18 cellular contexts compared by ENCODE assay signal in genomic region chr4:15368906-15369305, GRCh38. TPM values are rescaled to one million over a fixed set of nuclear protein-coding genes. Genes with fewer than 3 reads are reported as not detected.
DNase-seq lines count a peak whose midpoint lies in the region; ATAC-seq and TF ChIP-seq lines count a peak whose summit lies in the region.
"Had no signal": no experiment of that assay in that cellular context is flagged by ENCODE, and none has a peak within 500 bp of the region (broad histone marks: within the 10 kb centered on the region; RNA-seq: fewer than 3 reads in every experiment).

No MANE protein-coding gene starts in this region.

- no peak overlapping the region for H3K4me3 Mint-ChIP-seq in stimulated activated memory B cell treated with anti-CD40 and anti-IgM and Interleukin-4, amounts not matched to agents 10 μg/mL and 1 μg/mL and 100 μg/mL, for 72 hours
- H3K4me3 Mint-ChIP-seq: activated T-cell treated with anti-CD3 and anti-CD28 coated beads, Interleukin-2, amount 50 U/mL, for 24 hours; IgD-negative memory B cell; stimulated activated naive B cell treated with anti-CD40 and anti-IgM and Interleukin-4, amounts not matched to agents 10 μg/mL and 1 μg/mL and 100 μg/mL, for 72 hours had no signal

- no peak overlapping the region for H3K27ac ChIP-seq in gastroesophageal sphincter

- H3K36me3 ChIP-seq in gastroesophageal sphincter: no peaks in the 10 kb centered on the region

- H3K27ac Mint-ChIP-seq in stimulated activated memory B cell treated with anti-CD40 and anti-IgM and Interleukin-4, amounts not matched to agents 10 μg/mL and 1 μg/mL and 100 μg/mL, for 72 hours: no peak overlapping the region
- H3K27ac Mint-ChIP-seq: activated T-cell treated with anti-CD3 and anti-CD28 coated beads, Interleukin-2, amount 50 U/mL, for 24 hours; IgD-negative memory B cell; naive thymus-derived CD4-positive, alpha-beta T cell; stimulated activated naive B cell treated with anti-CD40 and anti-IgM and Interleukin-4, amounts not matched to agents 10 μg/mL and 1 μg/mL and 100 μg/mL, for 72 hours had no signal

- DNase-seq in AG08396 (ENCODE audit: low spot score): peak; percentile 18
- DNase-seq in H4 (ENCODE audit: low spot score): peak; percentile 15
- DNase-seq in fibroblast of the aortic adventitia (ENCODE audit: low read depth): peak; percentile 3
- DNase-seq in DMS79 (lab: John Stamatoyannopoulos, UW): no peak
- DNase-seq: activated T-cell treated with anti-CD3 and anti-CD28 coated beads, Interleukin-2, amount 50 U/mL, for 24 hours; aorta; naive thymus-derived CD4-positive, alpha-beta T cell; NCI-H1930; stimulated activated CD4-positive, alpha-beta T cell treated with anti-CD3 and anti-CD28 coated beads, Interleukin-4, amount 100 ng/mL, for 1 hour; stimulated activated naive B cell treated with anti-CD40 and anti-IgM and Interleukin-4, amounts not matched to agents 10 μg/mL and 1 μg/mL and 100 μg/mL, for 72 hours had no signal

- no peaks in the 10 kb centered on the region for H3K27me3 Mint-ChIP-seq in stimulated activated memory B cell treated with anti-CD40 and anti-IgM and Interleukin-4, amounts not matched to agents 10 μg/mL and 1 μg/mL and 100 μg/mL, for 72 hours
- H3K27me3 Mint-ChIP-seq: activated T-cell treated with anti-CD3 and anti-CD28 coated beads, Interleukin-2, amount 50 U/mL, for 24 hours had no signal

- H3K4me1 Mint-ChIP-seq in stimulated activated memory B cell treated with anti-CD40 and anti-IgM and Interleukin-4, amounts not matched to agents 10 μg/mL and 1 μg/mL and 100 μg/mL, for 72 hours: peaks cover 8% of the 10 kb centered on the region
- H3K4me1 Mint-ChIP-seq: IgD-negative memory B cell had no signal

- WGBS in gastroesophageal sphincter (ENCODE audit: low coverage in 1 of 2), 2 donors: 46 to 72% methylated on average over 3 of the region's 3 CpGs

- ATAC-seq in SK-N-SH treated with all-trans-retinoic acid at 6 μM for 48 hours (peak; percentile 94), HG03139 (IDR thresholded peaks at IDR 0.05; ENCODE audit: unreplicated experiment) (no peak), gastroesophageal sphincter (no peak)
- ATAC-seq in stimulated activated memory B cell treated with anti-CD40 and anti-IgM and Interleukin-4, amounts not matched to agents 10 μg/mL and 1 μg/mL and 100 μg/mL, for 72 hours: no peak
- ATAC-seq: activated CD4-positive, CD25-positive, alpha-beta regulatory T cell treated with anti-CD3 and anti-CD28 coated beads, Interleukin-2, amount 50 U/mL, for 24 hours; naive thymus-derived CD4-positive, alpha-beta T cell had no signal

- H3K9me3 Mint-ChIP-seq in stimulated activated memory B cell treated with anti-CD40 and anti-IgM and Interleukin-4, amounts not matched to agents 10 μg/mL and 1 μg/mL and 100 μg/mL, for 72 hours: no peaks in the 10 kb centered on the region
- H3K9me3 Mint-ChIP-seq: activated T-cell treated with anti-CD3 and anti-CD28 coated beads, Interleukin-2, amount 50 U/mL, for 24 hours; IgD-negative memory B cell; stimulated activated naive B cell treated with anti-CD40 and anti-IgM and Interleukin-4, amounts not matched to agents 10 μg/mL and 1 μg/mL and 100 μg/mL, for 72 hours had no signal

- TF ChIP-seq POLR2A in gastroesophageal sphincter (IDR thresholded peaks at IDR 0.05): no peak

- no peaks in the 10 kb centered on the region for H3K9me3 ChIP-seq in gastroesophageal sphincter

- peaks cover 0 to 22% (median 0%) of the 10 kb centered on the region in 3 donors for H3K4me1 ChIP-seq in gastroesophageal sphincter

- no peak overlapping the region for H3K4me3 ChIP-seq in fibroblast of the aortic adventitia (ENCODE audit: low read depth, low read length)
- H3K4me3 ChIP-seq in gastroesophageal sphincter: no peak overlapping the region

- no peaks in the 10 kb centered on the region for H3K27me3 ChIP-seq in gastroesophageal sphincter

- TF ChIP-seq CTCF in fibroblast of the aortic adventitia (IDR thresholded peaks at IDR 0.05; ENCODE audit: insufficient read depth, low read length): no peak
- no peak for TF ChIP-seq CTCF in gastroesophageal sphincter (IDR thresholded peaks at IDR 0.05)

- H3K36me3 Mint-ChIP-seq in stimulated activated memory B cell treated with anti-CD40 and anti-IgM and Interleukin-4, amounts not matched to agents 10 μg/mL and 1 μg/mL and 100 μg/mL, for 72 hours: no peaks in the 10 kb centered on the region
- H3K36me3 Mint-ChIP-seq: CD14-positive monocyte; naive thymus-derived CD4-positive, alpha-beta T cell; stimulated activated naive B cell treated with anti-CD40 and anti-IgM and Interleukin-4, amounts not matched to agents 10 μg/mL and 1 μg/mL and 100 μg/mL, for 72 hours had no signal

- TF ChIP-seq EP300 in gastroesophageal sphincter (IDR thresholded peaks at IDR 0.05): no peak

TF ChIP-seq in SK-N-SH treated with all-trans-retinoic acid at 6 μM for 48 hours, 23 proteins besides CTCF, POLR2A, EP300 and RAD21:
- no peak for TF ChIP-seq TSHZ2 (CRISPR knock-in tag; IDR thresholded peaks at IDR 0.05)
- TF ChIP-seq ZNF8 (CRISPR knock-in tag; IDR thresholded peaks at IDR 0.05): no peak
- no peak for TF ChIP-seq TOX (CRISPR knock-in tag; IDR thresholded peaks at IDR 0.05; ENCODE audit: borderline replicate concordance)
- TF ChIP-seq ZC3H10 (CRISPR knock-in tag; IDR thresholded peaks at IDR 0.05): no peak
- TF ChIP-seq BACH2 (CRISPR knock-in tag; IDR thresholded peaks at IDR 0.05; ENCODE audit: borderline replicate concordance): no peak
- no peak for TF ChIP-seq ESRRG (CRISPR knock-in tag; IDR thresholded peaks at IDR 0.05)
- TF ChIP-seq TCF4 (CRISPR knock-in tag; IDR thresholded peaks at IDR 0.05; ENCODE audit: borderline replicate concordance): no peak
- no peak for TF ChIP-seq ZNF565 (CRISPR knock-in tag; conservative IDR thresholded peaks at IDR 0.05; ENCODE audit: low read depth)
- no peak for TF ChIP-seq ARNTL (CRISPR knock-in tag; IDR thresholded peaks at IDR 0.05; ENCODE audit: borderline replicate concordance, low read depth)
- no peak for TF ChIP-seq RARB (CRISPR knock-in tag; IDR thresholded peaks at IDR 0.05)
- no peak for TF ChIP-seq CSDC2 (CRISPR knock-in tag; IDR thresholded peaks at IDR 0.05)
- TF ChIP-seq PATZ1 (CRISPR knock-in tag; IDR thresholded peaks at IDR 0.05; ENCODE audit: borderline replicate concordance): no peak
- no peak for TF ChIP-seq SNAI2 (CRISPR knock-in tag; IDR thresholded peaks at IDR 0.05)
- TF ChIP-seq GLIS3 (CRISPR knock-in tag; IDR thresholded peaks at IDR 0.05): no peak
- no peak for TF ChIP-seq ZNF70 (CRISPR knock-in tag; IDR thresholded peaks at IDR 0.05)

RNA-seq across cellular contexts. Expression of gene C1QTNF7, which starts 58.9 kb away (rescaled TPM):
- total RNA-seq in H4 (2014; rRNA removed; shearing (Covaris generic)): not detected in 2 replicates
- total RNA-seq in fibroblast of the aortic adventitia (ENCODE audit: low replicate concordance) (0.18 and 11.8 TPM in 2 replicates), gastroesophageal sphincter (10 to 100 TPM; 21.1 to 52.1 (median 37.6) TPM)
- total RNA-seq: kidney epithelial cell had no signal
